In genomic region chr4:96154676-96155075, GRCh38 we compare ENCODE assay signal across 16 cellular contexts.
DNase-seq lines count a peak whose midpoint lies in the region; TF ChIP-seq lines count a peak whose summit lies in the region.
"Had no signal": no experiment of that assay in that cellular context is flagged by ENCODE, and none has a peak within 500 bp of the region (broad histone marks: within the 10 kb centered on the region; RNA-seq: fewer than 3 reads in every experiment).

No MANE protein-coding gene starts in this region.

- H3K4me1 ChIP-seq in osteoblast (ENCODE audit: insufficient read depth, low read length): peaks cover 7% of the 10 kb centered on the region
- H3K4me1 ChIP-seq in suprapubic skin: no peaks in the 10 kb centered on the region
- H3K4me1 ChIP-seq: BLaER1 treated with 17β-estradiol and CSF1 and Interleukin-3, amounts not matched to agents 10 nM and 100 nM had no signal

- peak overlapping the region; percentile 16 for H3K27ac ChIP-seq in osteoblast (ENCODE audit: low read depth, low read length)
- no peak overlapping the region for H3K27ac ChIP-seq in suprapubic skin
- H3K27ac ChIP-seq: BLaER1 treated with 17β-estradiol and CSF1 and Interleukin-3, amounts not matched to agents 10 nM and 100 nM; GM23248 had no signal

- TF ChIP-seq EP300 in suprapubic skin (IDR thresholded peaks at IDR 0.05): no peak

- no peak for TF ChIP-seq CTCF in osteoblast (IDR thresholded peaks at IDR 0.05; ENCODE audit: extremely low read depth, low read depth, low read length)
- no peak for TF ChIP-seq CTCF in suprapubic skin (IDR thresholded peaks at IDR 0.05)

- peak overlapping the region; percentile 2 for H3K4me2 ChIP-seq in osteoblast (ENCODE audit: insufficient read depth, low read length)
- H3K4me2 ChIP-seq: BLaER1 treated with 17β-estradiol and CSF1 and Interleukin-3, amounts not matched to agents 10 nM and 100 nM had no signal

- H2AFZ ChIP-seq in osteoblast (ENCODE audit: low read length): peak overlapping the region; percentile 23
- H2AFZ ChIP-seq: GM23248 had no signal

- H3K79me2 ChIP-seq in osteoblast (ENCODE audit: insufficient read depth, low read length): no peaks in the 10 kb centered on the region

- no peak for TF ChIP-seq POLR2A in suprapubic skin (IDR thresholded peaks at IDR 0.05)

- no peaks in the 10 kb centered on the region for H4K20me1 ChIP-seq in osteoblast (ENCODE audit: insufficient read depth, low read length)
- H4K20me1 ChIP-seq: BLaER1 treated with 17β-estradiol and CSF1 and Interleukin-3, amounts not matched to agents 10 nM and 100 nM had no signal

- H3K27me3 ChIP-seq in osteoblast (ENCODE audit: insufficient read depth, low read length) (no peaks in the 10 kb centered on the region), suprapubic skin (no peaks in the 10 kb centered on the region)
- H3K27me3 ChIP-seq: BLaER1 treated with 17β-estradiol and CSF1 and Interleukin-3, amounts not matched to agents 10 nM and 100 nM had no signal

- H3K9me3 ChIP-seq in osteoblast (ENCODE audit: low read depth, low read length) (no peaks in the 10 kb centered on the region), suprapubic skin (no peaks in the 10 kb centered on the region)
- H3K9me3 ChIP-seq: BLaER1 treated with 17β-estradiol and CSF1 and Interleukin-3, amounts not matched to agents 10 nM and 100 nM had no signal

- no peak overlapping the region for H3K4me3 ChIP-seq in osteoblast (ENCODE audit: insufficient read depth, low read length)
- no peak overlapping the region for H3K4me3 ChIP-seq in suprapubic skin
- H3K4me3 ChIP-seq: BLaER1 treated with 17β-estradiol and CSF1 and Interleukin-3, amounts not matched to agents 10 nM and 100 nM; GM12878; GM23248 had no signal

- peak; percentile 48 for DNase-seq in A172 (ENCODE audit: low spot score)
- DNase-seq in M059J (ENCODE audit: low read depth): peak; percentile 66
- DNase-seq in astrocyte of the hippocampus (ENCODE audit: low read depth, low spot score): peak; percentile 58
- no peak for DNase-seq in osteoblast (ENCODE audit: insufficient read length, low spot score, missing footprints)
- DNase-seq in suprapubic skin (ENCODE audit: low spot score in 2 of 2): no peak
- DNase-seq in DMS 273 (lab: John Stamatoyannopoulos, UW; ENCODE audit: unreplicated experiment): no peak
- DNase-seq in NCI-H82 (lab: John Stamatoyannopoulos, UW): no peak
- DNase-seq: 8988T; ACHN; Calu3; CD4-positive, CD25-positive, alpha-beta regulatory T cell; DMS79; GM23248; H7 had no signal

- 80% methylated on average over 2 of the region's 2 CpGs for WGBS in suprapubic skin

- no peaks in the 10 kb centered on the region for H3K36me3 ChIP-seq in osteoblast (ENCODE audit: insufficient read depth, low read length)
- no peaks in the 10 kb centered on the region for H3K36me3 ChIP-seq in suprapubic skin
- H3K36me3 ChIP-seq: BLaER1 treated with 17β-estradiol and CSF1 and Interleukin-3, amounts not matched to agents 10 nM and 100 nM had no signal

Comparison
In these comparisons a context has a peak if more than half of its experiments do, and no peak if none do; other contexts are left out.
1. DNase-seq: peak in A172 (single experiment), M059J (single experiment) and astrocyte of the hippocampus (single experiment); none in osteoblast (single experiment), suprapubic skin (0 of 2), DMS 273 (single experiment) and NCI-H82 (single experiment).